Comparison of ENCODE assay signal across 20 cellular contexts in the genomic region with DNA sequence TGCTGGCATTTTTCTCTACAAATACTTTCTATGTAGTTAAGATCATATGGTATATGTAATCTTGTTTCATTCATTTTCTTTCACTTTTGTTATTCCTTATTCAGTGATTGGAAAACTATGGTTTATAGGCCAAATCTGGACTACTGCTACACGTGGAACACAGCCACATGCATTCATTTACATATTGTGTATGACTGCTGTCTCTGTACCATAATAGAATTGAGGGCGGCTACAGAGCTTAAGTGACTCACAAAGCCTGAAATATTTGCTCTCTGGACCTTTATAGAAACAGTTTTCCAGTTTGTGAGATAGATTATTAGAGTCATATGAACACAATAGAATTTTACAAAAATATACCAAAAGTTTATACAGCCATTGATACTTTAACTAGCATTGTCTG.
DNase-seq lines count a peak whose midpoint lies in the region; ATAC-seq and TF ChIP-seq lines count a peak whose summit lies in the region.
"Had no signal": no experiment of that assay in that cellular context is flagged by ENCODE, and none has a peak within 500 bp of the region (broad histone marks: within the 10 kb centered on the region; RNA-seq: fewer than 3 reads in every experiment).

No MANE protein-coding gene starts in this region.

- no peaks in the 10 kb centered on the region for H4K20me1 ChIP-seq in smooth muscle cell (ENCODE audit: low read depth)

- H3K9ac ChIP-seq in adipocyte (ENCODE audit: low read length) (peak overlapping the region; percentile 19), smooth muscle cell (ENCODE audit: low read depth) (peak overlapping the region; percentile 50)

- peak overlapping the region; percentile 92 for H3K27ac ChIP-seq in smooth muscle cell (ENCODE audit: low read depth)
- H3K27ac ChIP-seq: prostate gland, WERI-Rb-1 had no signal

- H3K4me3 ChIP-seq in adipocyte (ENCODE audit: low read length): no peak overlapping the region
- H3K4me3 ChIP-seq in fibroblast of pulmonary artery (replicated peaks; ENCODE audit: low read depth, low read length): no peak overlapping the region
- no peak overlapping the region for H3K4me3 ChIP-seq in smooth muscle cell
- H3K4me3 ChIP-seq: prostate gland had no signal

- ATAC-seq in HG02642 (IDR thresholded peaks at IDR 0.05; ENCODE audit: poor library complexity, unreplicated experiment): no peak
- ATAC-seq in GM19395 (IDR thresholded peaks at IDR 0.05; ENCODE audit: unreplicated experiment): no peak
- ATAC-seq: T-helper 17 cell had no signal

- H3K4me2 ChIP-seq in smooth muscle cell: peak overlapping the region; percentile 57

- H3K27me3 ChIP-seq in adipocyte (replicated peaks; ENCODE audit: control insufficient read depth, insufficient read depth, low read length): no peaks in the 10 kb centered on the region
- H3K27me3 ChIP-seq in smooth muscle cell (ENCODE audit: low read depth): no peaks in the 10 kb centered on the region

- no peak overlapping the region for H2AFZ ChIP-seq in smooth muscle cell (ENCODE audit: low read depth)

- H3K36me3 ChIP-seq in adipocyte (ENCODE audit: control insufficient read depth, insufficient read depth, low read length, severe bottlenecking) (no peaks in the 10 kb centered on the region), smooth muscle cell (ENCODE audit: low read depth) (no peaks in the 10 kb centered on the region)
- H3K36me3 ChIP-seq: prostate gland, WERI-Rb-1 had no signal

- H3F3A ChIP-seq in smooth muscle cell (ENCODE audit: low read depth): peaks cover 5% of the 10 kb centered on the region

- DNase-seq in NCI-H82 (lab: John Stamatoyannopoulos, UW): peak; percentile 27
- DNase-seq in NCI-H82 treated with DMSO at 0.1 percent for 48 hours (lab: John Stamatoyannopoulos, UW; ENCODE audit: unreplicated experiment): no peak
- peak; percentile 40 for DNase-seq in adipocyte (ENCODE audit: low read depth)
- peak; percentile 58 for DNase-seq in fibroblast of pulmonary artery (ENCODE audit: low read depth)
- no peak for DNase-seq in smooth muscle cell (lab: John Stamatoyannopoulos, UW; ENCODE audit: unreplicated experiment)
- DNase-seq in NCI-H187 treated with DMSO at 0.1 percent for 48 hours (lab: John Stamatoyannopoulos, UW): no peak
- DNase-seq: 8988T; activated CD4-positive, alpha-beta T cell treated with anti-CD3 and anti-CD28 coated beads, Interleukin-2, amount 50 U/mL, for 48 hours; activated naive CD4-positive, alpha-beta T cell treated with anti-CD3 and anti-CD28 coated beads, Interleukin-2, amount 50 U/mL, for 16 hours; activated T-cell treated with anti-CD3 and anti-CD28 coated beads for 4 hours; C1 segment of cervical spinal cord; islet precursor cell; NCI-H1694 treated with DMSO at 0.1 percent for 48 hours; NCI-H226; stimulated activated CD4-positive, alpha-beta T cell treated with anti-CD3 and anti-CD28 coated beads, Interleukin-12 subunit alpha, Interleukin-12 subunit beta, amount 100 ng/mL, for 4 hours; T-helper 17 cell; WERI-Rb-1 had no signal

- no peaks in the 10 kb centered on the region for H3K9me3 ChIP-seq in adipocyte (ENCODE audit: control insufficient read depth, low read length)
- no peaks in the 10 kb centered on the region for H3K9me3 ChIP-seq in smooth muscle cell (replicated peaks; ENCODE audit: low read depth)
- H3K9me3 ChIP-seq: prostate gland had no signal

- WGBS in smooth muscle cell (ENCODE audit: low lambda C conversion rate): 5% methylated on average over 2 of the region's 2 CpGs

- H3K4me1 ChIP-seq in adipocyte (ENCODE audit: control insufficient read depth, insufficient read depth, low read length) (peaks cover 18% of the 10 kb centered on the region), smooth muscle cell (ENCODE audit: low read depth) (peaks cover 10% of the 10 kb centered on the region)
- H3K4me1 ChIP-seq: prostate gland had no signal

- H3K79me2 ChIP-seq in smooth muscle cell (ENCODE audit: low read depth): no peaks in the 10 kb centered on the region

- TF ChIP-seq CTCF in fibroblast of pulmonary artery (IDR thresholded peaks at IDR 0.05; ENCODE audit: low read length, missing control alignments) (no peak), smooth muscle cell (IDR thresholded peaks at IDR 0.05; ENCODE audit: borderline replicate concordance, insufficient read depth, poor library complexity, severe bottlenecking) (no peak)

Comparison
In these comparisons a context has a peak if more than half of its experiments do, and no peak if none do; other contexts are left out.
1. DNase-seq: peak in NCI-H82 (single experiment), adipocyte (single experiment) and fibroblast of pulmonary artery (single experiment); none in NCI-H82 treated with DMSO at 0.1 percent for 48 hours (single experiment), smooth muscle cell (single experiment) and NCI-H187 treated with DMSO at 0.1 percent for 48 hours (single experiment).